ENCODE assay signal across 20 cellular contexts in genomic region chr18:52999633-53000032, GRCh38.
DNase-seq lines count a peak whose midpoint lies in the region; ATAC-seq and TF ChIP-seq lines count a peak whose summit lies in the region.
"Had no signal": no experiment of that assay in that cellular context is flagged by ENCODE, and none has a peak within 500 bp of the region (broad histone marks: within the 10 kb centered on the region; RNA-seq: fewer than 3 reads in every experiment).

No MANE protein-coding gene starts in this region.

- H3K4me3 ChIP-seq in OCI-LY1 (ENCODE audit: low read depth, low read length, poor library complexity, severe bottlenecking) (no peak overlapping the region), upper lobe of right lung (no peak overlapping the region)
- H3K4me3 ChIP-seq: A549, BLaER1, GM23248 had no signal

- H3K79me2 ChIP-seq in OCI-LY1 (ENCODE audit: insufficient read depth, low read length): no peaks in the 10 kb centered on the region

- H3K27me3 ChIP-seq in OCI-LY1 (ENCODE audit: insufficient read depth, low read length) (no peaks in the 10 kb centered on the region), upper lobe of right lung (no peaks in the 10 kb centered on the region)
- H3K27me3 ChIP-seq: BLaER1 had no signal

- H3K4me2 ChIP-seq in OCI-LY1 (ENCODE audit: low read length): no peak overlapping the region
- H3K4me2 ChIP-seq: A549, BLaER1 had no signal

- H3K9me3 ChIP-seq in OCI-LY1 (ENCODE audit: low read length): no peaks in the 10 kb centered on the region
- H3K9me3 ChIP-seq in upper lobe of right lung: no peaks in the 10 kb centered on the region
- H3K9me3 ChIP-seq: A549, BLaER1 had no signal

- ATAC-seq in upper lobe of right lung (no peak), HG03139 (IDR thresholded peaks at IDR 0.05; ENCODE audit: unreplicated experiment) (no peak)
- ATAC-seq: A549, HCT116 had no signal

- no peaks in the 10 kb centered on the region for H3F3A ChIP-seq in OCI-LY1 (ENCODE audit: insufficient read depth, low read length)

- H3K27ac Mint-ChIP-seq in glutamatergic neuron (ENCODE audit: unreplicated experiment): no peak overlapping the region
- H3K27ac Mint-ChIP-seq: CD14-positive monocyte; CD4-positive, alpha-beta memory T cell; HFFc6 had no signal

- CTCF ChIA-PET in GM10248 (lab: Yijun Ruan, JAX): interaction anchor here (0.8 to 1.3 kb wide), 3 partner anchors 21 to 1379 kb away, joined by 3 read pairs; no protein-coding TSS in a partner anchor

- H3K36me3 ChIP-seq in OCI-LY1 (ENCODE audit: insufficient read depth, low read length): no peaks in the 10 kb centered on the region
- no peaks in the 10 kb centered on the region for H3K36me3 ChIP-seq in upper lobe of right lung
- H3K36me3 ChIP-seq: BLaER1 had no signal

- no peaks in the 10 kb centered on the region for H3K36me3 Mint-ChIP-seq in glutamatergic neuron (ENCODE audit: unreplicated experiment)
- H3K36me3 Mint-ChIP-seq: CD14-positive monocyte; CD4-positive, alpha-beta memory T cell had no signal

- H2AFZ ChIP-seq in OCI-LY1 (ENCODE audit: low read length): no peak overlapping the region
- H2AFZ ChIP-seq: GM23248 had no signal

- POLR2A ChIA-PET in GM10248 (lab: Yijun Ruan, JAX): no interaction called here

- DNase-seq in DMS53 (lab: John Stamatoyannopoulos, UW) (peak; percentile 39), DMS53 treated with DMSO at 0.1 percent for 48 hours (lab: John Stamatoyannopoulos, UW; ENCODE audit: unreplicated experiment) (no peak), glutamatergic neuron (no peak), upper lobe of right lung (no peak), GM10248 (ENCODE audit: extremely low spot score) (no peak), NOMO-1 treated with DMSO at 0.1 percent for 48 hours (lab: John Stamatoyannopoulos, UW; ENCODE audit: unreplicated experiment) (no peak)
- DNase-seq: CD4-positive, alpha-beta memory T cell; DMS153; DND-41; EL; GM23248; HFFc6; IMR-90 had no signal

- peaks cover under 1% of the 10 kb centered on the region for H3K4me1 Mint-ChIP-seq in glutamatergic neuron (ENCODE audit: low read depth, unreplicated experiment)
- H3K4me1 Mint-ChIP-seq: CD14-positive monocyte; CD4-positive, alpha-beta memory T cell had no signal

- no peak overlapping the region for H3K4me3 Mint-ChIP-seq in glutamatergic neuron (ENCODE audit: unreplicated experiment)
- H3K4me3 Mint-ChIP-seq: CD14-positive monocyte; CD4-positive, alpha-beta memory T cell; HFFc6 had no signal

- no peaks in the 10 kb centered on the region for H3K4me1 ChIP-seq in OCI-LY1 (ENCODE audit: insufficient read depth, low read length, severe bottlenecking)
- H3K4me1 ChIP-seq in upper lobe of right lung: no peaks in the 10 kb centered on the region
- H3K4me1 ChIP-seq: A549, BLaER1 had no signal

- no peaks in the 10 kb centered on the region for H3K27me3 Mint-ChIP-seq in glutamatergic neuron (ENCODE audit: unreplicated experiment)
- H3K27me3 Mint-ChIP-seq: CD4-positive, alpha-beta memory T cell had no signal

- H3K27ac ChIP-seq in OCI-LY1 (ENCODE audit: low read depth, low read length, poor library complexity, severe bottlenecking) (no peak overlapping the region), upper lobe of right lung (no peak overlapping the region)
- H3K27ac ChIP-seq: 22Rv1, A549, BLaER1, GM23248 had no signal

- 0 out of 2 replicates have a peak, but pooled peaks have one; percentile 16 for TF ChIP-seq CTCF in OCI-LY1 (IDR thresholded peaks at IDR 0.05; ENCODE audit: low read length)
- peak; percentile 22 for TF ChIP-seq CTCF in glutamatergic neuron (IDR thresholded peaks at IDR 0.05; ENCODE audit: partially characterized antibody, unreplicated experiment)
- peak; percentile 8 for TF ChIP-seq CTCF in upper lobe of right lung (IDR thresholded peaks at IDR 0.05)
- no peak for TF ChIP-seq CTCF in GM10248 (IDR thresholded peaks at IDR 0.05; ENCODE audit: control extremely low read depth, extremely low read depth, low read depth, missing control alignments)

- no peak overlapping the region for H3K9ac ChIP-seq in OCI-LY1 (ENCODE audit: low read length)
- H3K9ac ChIP-seq: BLaER1, GM23248 had no signal

- intact Hi-C loops in upper lobe of right lung (cut with DNase I): no loop called here

- H3K9me2 ChIP-seq in OCI-LY1 (ENCODE audit: low read depth, low read length): no peaks in the 10 kb centered on the region

- no peaks in the 10 kb centered on the region for H4K20me1 ChIP-seq in OCI-LY1 (ENCODE audit: insufficient read depth, low read length)
- H4K20me1 ChIP-seq: BLaER1 had no signal

- H3K9me3 Mint-ChIP-seq in glutamatergic neuron (ENCODE audit: unreplicated experiment): no peaks in the 10 kb centered on the region
